ENCODE assay signal across 1 cellular context in the genomic region with DNA sequence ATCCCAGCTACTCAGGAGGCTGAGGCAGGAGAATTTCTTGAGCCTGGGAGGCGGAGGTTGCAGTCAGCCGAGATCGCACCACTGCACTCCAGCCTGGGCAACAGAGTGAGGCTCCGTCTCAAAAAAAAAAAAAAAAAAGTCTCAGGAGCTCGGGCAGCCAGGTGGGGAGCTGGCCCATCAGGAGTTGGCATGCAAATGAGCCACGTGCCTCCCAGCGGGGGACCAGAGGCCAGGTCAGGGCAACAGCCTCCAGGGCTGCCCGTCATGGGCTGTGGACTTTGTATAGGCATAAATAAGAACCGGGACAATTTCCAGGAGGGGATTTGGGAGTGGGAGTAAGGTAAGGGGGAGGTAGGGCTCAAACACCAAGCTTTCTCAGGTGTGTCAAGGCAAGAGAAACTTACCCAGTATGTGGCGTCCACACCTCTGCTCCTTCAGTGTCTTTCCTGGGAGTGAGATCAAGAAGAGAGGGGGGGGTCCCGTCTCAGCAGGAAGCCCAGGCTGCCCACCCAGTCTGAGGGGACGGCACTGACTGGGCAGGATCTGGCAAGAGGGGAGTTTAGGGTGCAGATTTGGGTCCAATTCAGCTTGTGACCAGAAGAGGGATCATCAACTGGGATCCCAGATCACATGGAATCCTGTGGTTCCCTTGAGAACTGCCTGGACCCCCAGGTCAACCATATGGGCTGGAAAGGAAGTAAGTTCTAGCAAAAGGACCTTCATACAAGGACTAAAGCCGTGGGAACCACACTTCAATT.
A peak's percentile ranks its signal among the peaks of the same experiment; 100 is the strongest.
TF ChIP-seq lines count a peak whose summit lies in the region.

No MANE protein-coding gene starts in this region.

TF ChIP-seq in HepG2, 621 proteins besides CTCF, POLR2A, EP300 and RAD21 (continued from another document and continues in another):
- TF ChIP-seq, protein P1, sequence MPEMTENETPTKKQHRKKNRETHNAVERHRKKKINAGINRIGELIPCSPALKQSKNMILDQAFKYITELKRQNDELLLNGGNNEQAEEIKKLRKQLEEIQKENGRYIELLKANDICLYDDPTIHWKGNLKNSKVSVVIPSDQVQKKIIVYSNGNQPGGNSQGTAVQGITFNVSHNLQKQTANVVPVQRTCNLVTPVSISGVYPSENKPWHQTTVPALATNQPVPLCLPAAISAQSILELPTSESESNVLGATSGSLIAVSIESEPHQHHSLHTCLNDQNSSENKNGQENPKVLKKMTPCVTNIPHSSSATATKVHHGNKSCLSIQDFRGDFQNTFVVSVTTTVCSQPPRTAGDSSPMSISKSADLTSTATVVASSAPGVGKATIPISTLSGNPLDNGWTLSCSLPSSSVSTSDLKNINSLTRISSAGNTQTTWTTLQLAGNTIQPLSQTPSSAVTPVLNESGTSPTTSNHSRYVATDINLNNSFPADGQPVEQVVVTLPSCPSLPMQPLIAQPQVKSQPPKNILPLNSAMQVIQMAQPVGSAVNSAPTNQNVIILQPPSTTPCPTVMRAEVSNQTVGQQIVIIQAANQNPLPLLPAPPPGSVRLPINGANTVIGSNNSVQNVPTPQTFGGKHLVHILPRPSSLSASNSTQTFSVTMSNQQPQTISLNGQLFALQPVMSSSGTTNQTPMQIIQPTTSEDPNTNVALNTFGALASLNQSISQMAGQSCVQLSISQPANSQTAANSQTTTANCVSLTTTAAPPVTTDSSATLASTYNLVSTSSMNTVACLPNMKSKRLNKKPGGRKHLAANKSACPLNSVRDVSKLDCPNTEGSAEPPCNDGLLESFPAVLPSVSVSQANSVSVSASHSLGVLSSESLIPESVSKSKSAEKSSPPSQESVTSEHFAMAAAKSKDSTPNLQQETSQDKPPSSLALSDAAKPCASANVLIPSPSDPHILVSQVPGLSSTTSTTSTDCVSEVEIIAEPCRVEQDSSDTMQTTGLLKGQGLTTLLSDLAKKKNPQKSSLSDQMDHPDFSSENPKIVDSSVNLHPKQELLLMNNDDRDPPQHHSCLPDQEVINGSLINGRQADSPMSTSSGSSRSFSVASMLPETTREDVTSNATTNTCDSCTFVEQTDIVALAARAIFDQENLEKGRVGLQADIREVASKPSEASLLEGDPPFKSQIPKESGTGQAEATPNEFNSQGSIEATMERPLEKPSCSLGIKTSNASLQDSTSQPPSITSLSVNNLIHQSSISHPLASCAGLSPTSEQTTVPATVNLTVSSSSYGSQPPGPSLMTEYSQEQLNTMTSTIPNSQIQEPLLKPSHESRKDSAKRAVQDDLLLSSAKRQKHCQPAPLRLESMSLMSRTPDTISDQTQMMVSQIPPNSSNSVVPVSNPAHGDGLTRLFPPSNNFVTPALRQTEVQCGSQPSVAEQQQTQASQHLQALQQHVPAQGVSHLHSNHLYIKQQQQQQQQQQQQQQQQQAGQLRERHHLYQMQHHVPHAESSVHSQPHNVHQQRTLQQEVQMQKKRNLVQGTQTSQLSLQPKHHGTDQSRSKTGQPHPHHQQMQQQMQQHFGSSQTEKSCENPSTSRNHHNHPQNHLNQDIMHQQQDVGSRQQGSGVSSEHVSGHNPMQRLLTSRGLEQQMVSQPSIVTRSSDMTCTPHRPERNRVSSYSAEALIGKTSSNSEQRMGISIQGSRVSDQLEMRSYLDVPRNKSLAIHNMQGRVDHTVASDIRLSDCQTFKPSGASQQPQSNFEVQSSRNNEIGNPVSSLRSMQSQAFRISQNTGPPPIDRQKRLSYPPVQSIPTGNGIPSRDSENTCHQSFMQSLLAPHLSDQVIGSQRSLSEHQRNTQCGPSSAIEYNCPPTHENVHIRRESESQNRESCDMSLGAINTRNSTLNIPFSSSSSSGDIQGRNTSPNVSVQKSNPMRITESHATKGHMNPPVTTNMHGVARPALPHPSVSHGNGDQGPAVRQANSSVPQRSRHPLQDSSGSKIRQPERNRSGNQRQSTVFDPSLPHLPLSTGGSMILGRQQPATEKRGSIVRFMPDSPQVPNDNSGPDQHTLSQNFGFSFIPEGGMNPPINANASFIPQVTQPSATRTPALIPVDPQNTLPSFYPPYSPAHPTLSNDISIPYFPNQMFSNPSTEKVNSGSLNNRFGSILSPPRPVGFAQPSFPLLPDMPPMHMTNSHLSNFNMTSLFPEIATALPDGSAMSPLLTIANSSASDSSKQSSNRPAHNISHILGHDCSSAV (CRISPR knock-in tag; IDR thresholded peaks at IDR 0.05; ENCODE audit: borderline replicate concordance): no peak
- no peak for TF ChIP-seq ZNF30 (CRISPR knock-in tag; IDR thresholded peaks at IDR 0.05)
- TF ChIP-seq DR1 (CRISPR knock-in tag; IDR thresholded peaks at IDR 0.05): no peak; the same call in 1 of the 2 replicates
- no peak for TF ChIP-seq ZNF598 (CRISPR knock-in tag; IDR thresholded peaks at IDR 0.05; ENCODE audit: borderline replicate concordance)
- TF ChIP-seq CBX1 (IDR thresholded peaks at IDR 0.05; ENCODE audit: low read depth): no peak
- no peak for TF ChIP-seq SMARCE1 (IDR thresholded peaks at IDR 0.05; ENCODE audit: borderline replicate concordance)
- no peak for TF ChIP-seq KLF13 (CRISPR knock-in tag; IDR thresholded peaks at IDR 0.05)
- TF ChIP-seq GATAD1 (CRISPR knock-in tag; IDR thresholded peaks at IDR 0.05): no peak
- TF ChIP-seq, protein P2, sequence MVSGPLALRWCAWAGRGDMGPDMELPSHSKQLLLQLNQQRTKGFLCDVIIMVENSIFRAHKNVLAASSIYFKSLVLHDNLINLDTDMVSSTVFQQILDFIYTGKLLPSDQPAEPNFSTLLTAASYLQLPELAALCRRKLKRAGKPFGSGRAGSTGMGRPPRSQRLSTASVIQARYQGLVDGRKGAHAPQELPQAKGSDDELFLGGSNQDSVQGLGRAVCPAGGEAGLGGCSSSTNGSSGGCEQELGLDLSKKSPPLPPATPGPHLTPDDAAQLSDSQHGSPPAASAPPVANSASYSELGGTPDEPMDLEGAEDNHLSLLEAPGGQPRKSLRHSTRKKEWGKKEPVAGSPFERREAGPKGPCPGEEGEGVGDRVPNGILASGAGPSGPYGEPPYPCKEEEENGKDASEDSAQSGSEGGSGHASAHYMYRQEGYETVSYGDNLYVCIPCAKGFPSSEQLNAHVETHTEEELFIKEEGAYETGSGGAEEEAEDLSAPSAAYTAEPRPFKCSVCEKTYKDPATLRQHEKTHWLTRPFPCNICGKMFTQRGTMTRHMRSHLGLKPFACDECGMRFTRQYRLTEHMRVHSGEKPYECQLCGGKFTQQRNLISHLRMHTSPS (CRISPR knock-in tag; IDR thresholded peaks at IDR 0.05; ENCODE audit: low read depth): no peak; the same call in 1 of the 2 replicates
- TF ChIP-seq ZNF747 (CRISPR knock-in tag; IDR thresholded peaks at IDR 0.05; ENCODE audit: borderline replicate concordance): no peak
- no peak; the same call in 1 of the 2 replicates for TF ChIP-seq ZNF878 (CRISPR knock-in tag; IDR thresholded peaks at IDR 0.05)
- TF ChIP-seq SMARCC2 (IDR thresholded peaks at IDR 0.05): no peak
- 0 out of 2 replicates have a peak, but pooled peaks have one; percentile 57 for TF ChIP-seq ZNF547 (CRISPR knock-in tag; IDR thresholded peaks at IDR 0.05)
- no peak for TF ChIP-seq ZNF468 (CRISPR knock-in tag; IDR thresholded peaks at IDR 0.05)
- no peak for TF ChIP-seq HCFC1 (IDR thresholded peaks at IDR 0.05; ENCODE audit: low read depth, low read length)
- no peak for TF ChIP-seq ISX (CRISPR knock-in tag; conservative IDR thresholded peaks at IDR 0.05)
- no peak for TF ChIP-seq THYN1 (CRISPR knock-in tag; IDR thresholded peaks at IDR 0.05; ENCODE audit: borderline replicate concordance, low read depth)
- TF ChIP-seq REPIN1 (CRISPR knock-in tag; IDR thresholded peaks at IDR 0.05; ENCODE audit: borderline replicate concordance, low read depth): peak; percentile 59; the same call in 1 of the 2 replicates
- no peak for TF ChIP-seq ZNF766 (CRISPR knock-in tag; IDR thresholded peaks at IDR 0.05; ENCODE audit: borderline replicate concordance)
- TF ChIP-seq KLF9 (CRISPR knock-in tag; IDR thresholded peaks at IDR 0.05; ENCODE audit: low read depth): no peak
- no peak for TF ChIP-seq SMYD3 (CRISPR knock-in tag; IDR thresholded peaks at IDR 0.05)
- TF ChIP-seq ZNF282 (IDR thresholded peaks at IDR 0.05; ENCODE audit: partially characterized antibody): no peak
- TF ChIP-seq, protein P3, sequence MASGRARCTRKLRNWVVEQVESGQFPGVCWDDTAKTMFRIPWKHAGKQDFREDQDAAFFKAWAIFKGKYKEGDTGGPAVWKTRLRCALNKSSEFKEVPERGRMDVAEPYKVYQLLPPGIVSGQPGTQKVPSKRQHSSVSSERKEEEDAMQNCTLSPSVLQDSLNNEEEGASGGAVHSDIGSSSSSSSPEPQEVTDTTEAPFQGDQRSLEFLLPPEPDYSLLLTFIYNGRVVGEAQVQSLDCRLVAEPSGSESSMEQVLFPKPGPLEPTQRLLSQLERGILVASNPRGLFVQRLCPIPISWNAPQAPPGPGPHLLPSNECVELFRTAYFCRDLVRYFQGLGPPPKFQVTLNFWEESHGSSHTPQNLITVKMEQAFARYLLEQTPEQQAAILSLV (CRISPR knock-in tag; IDR thresholded peaks at IDR 0.05; ENCODE audit: borderline replicate concordance): no peak
- TF ChIP-seq ZNF670 (CRISPR knock-in tag; IDR thresholded peaks at IDR 0.05; ENCODE audit: borderline replicate concordance): no peak
- TF ChIP-seq, protein P4, sequence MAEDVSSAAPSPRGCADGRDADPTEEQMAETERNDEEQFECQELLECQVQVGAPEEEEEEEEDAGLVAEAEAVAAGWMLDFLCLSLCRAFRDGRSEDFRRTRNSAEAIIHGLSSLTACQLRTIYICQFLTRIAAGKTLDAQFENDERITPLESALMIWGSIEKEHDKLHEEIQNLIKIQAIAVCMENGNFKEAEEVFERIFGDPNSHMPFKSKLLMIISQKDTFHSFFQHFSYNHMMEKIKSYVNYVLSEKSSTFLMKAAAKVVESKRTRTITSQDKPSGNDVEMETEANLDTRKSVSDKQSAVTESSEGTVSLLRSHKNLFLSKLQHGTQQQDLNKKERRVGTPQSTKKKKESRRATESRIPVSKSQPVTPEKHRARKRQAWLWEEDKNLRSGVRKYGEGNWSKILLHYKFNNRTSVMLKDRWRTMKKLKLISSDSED (CRISPR knock-in tag; IDR thresholded peaks at IDR 0.05): no peak
- no peak for TF ChIP-seq NFKBIZ (CRISPR knock-in tag; IDR thresholded peaks at IDR 0.05)
- TF ChIP-seq SIX1 (CRISPR knock-in tag; IDR thresholded peaks at IDR 0.05; ENCODE audit: borderline replicate concordance): no peak
- 0 out of 2 replicates have a peak, but pooled peaks have one; percentile 12 for TF ChIP-seq ZNF614 (CRISPR knock-in tag; IDR thresholded peaks at IDR 0.05; ENCODE audit: borderline replicate concordance)
- peak; percentile 39; the same call in 1 of the 2 replicates for TF ChIP-seq FOXK1 (CRISPR knock-in tag; IDR thresholded peaks at IDR 0.05; ENCODE audit: borderline replicate concordance, low read depth)
- no peak for TF ChIP-seq DMAP1 (CRISPR knock-in tag; IDR thresholded peaks at IDR 0.05)
- TF ChIP-seq GPN1 (CRISPR knock-in tag; IDR thresholded peaks at IDR 0.05; ENCODE audit: borderline replicate concordance): no peak
- TF ChIP-seq ZNF552 (CRISPR knock-in tag; IDR thresholded peaks at IDR 0.05; ENCODE audit: borderline replicate concordance): no peak
- no peak for TF ChIP-seq ZNF883 (CRISPR knock-in tag; IDR thresholded peaks at IDR 0.05; ENCODE audit: not compliant biosample characterization)
- TF ChIP-seq, protein P5, sequence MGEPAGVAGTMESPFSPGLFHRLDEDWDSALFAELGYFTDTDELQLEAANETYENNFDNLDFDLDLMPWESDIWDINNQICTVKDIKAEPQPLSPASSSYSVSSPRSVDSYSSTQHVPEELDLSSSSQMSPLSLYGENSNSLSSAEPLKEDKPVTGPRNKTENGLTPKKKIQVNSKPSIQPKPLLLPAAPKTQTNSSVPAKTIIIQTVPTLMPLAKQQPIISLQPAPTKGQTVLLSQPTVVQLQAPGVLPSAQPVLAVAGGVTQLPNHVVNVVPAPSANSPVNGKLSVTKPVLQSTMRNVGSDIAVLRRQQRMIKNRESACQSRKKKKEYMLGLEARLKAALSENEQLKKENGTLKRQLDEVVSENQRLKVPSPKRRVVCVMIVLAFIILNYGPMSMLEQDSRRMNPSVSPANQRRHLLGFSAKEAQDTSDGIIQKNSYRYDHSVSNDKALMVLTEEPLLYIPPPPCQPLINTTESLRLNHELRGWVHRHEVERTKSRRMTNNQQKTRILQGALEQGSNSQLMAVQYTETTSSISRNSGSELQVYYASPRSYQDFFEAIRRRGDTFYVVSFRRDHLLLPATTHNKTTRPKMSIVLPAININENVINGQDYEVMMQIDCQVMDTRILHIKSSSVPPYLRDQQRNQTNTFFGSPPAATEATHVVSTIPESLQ (CRISPR knock-in tag; conservative IDR thresholded peaks at IDR 0.05): no peak
- TF ChIP-seq ELF4 (CRISPR knock-in tag; IDR thresholded peaks at IDR 0.05; ENCODE audit: borderline replicate concordance): no peak
- TF ChIP-seq FOSL2 (CRISPR knock-in tag; IDR thresholded peaks at IDR 0.05): no peak; the same call in 1 of the 2 replicates
- no peak for TF ChIP-seq TBX3 (IDR thresholded peaks at IDR 0.05; ENCODE audit: borderline replicate concordance)
- TF ChIP-seq, protein P6, sequence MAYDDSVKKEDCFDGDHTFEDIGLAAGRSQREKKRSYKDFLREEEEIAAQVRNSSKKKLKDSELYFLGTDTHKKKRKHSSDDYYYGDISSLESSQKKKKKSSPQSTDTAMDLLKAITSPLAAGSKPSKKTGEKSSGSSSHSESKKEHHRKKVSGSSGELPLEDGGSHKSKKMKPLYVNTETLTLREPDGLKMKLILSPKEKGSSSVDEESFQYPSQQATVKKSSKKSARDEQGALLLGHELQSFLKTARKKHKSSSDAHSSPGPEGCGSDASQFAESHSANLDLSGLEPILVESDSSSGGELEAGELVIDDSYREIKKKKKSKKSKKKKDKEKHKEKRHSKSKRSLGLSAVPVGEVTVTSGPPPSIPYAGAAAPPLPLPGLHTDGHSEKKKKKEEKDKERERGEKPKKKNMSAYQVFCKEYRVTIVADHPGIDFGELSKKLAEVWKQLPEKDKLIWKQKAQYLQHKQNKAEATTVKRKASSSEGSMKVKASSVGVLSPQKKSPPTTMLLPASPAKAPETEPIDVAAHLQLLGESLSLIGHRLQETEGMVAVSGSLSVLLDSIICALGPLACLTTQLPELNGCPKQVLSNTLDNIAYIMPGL (CRISPR knock-in tag; IDR thresholded peaks at IDR 0.05; ENCODE audit: borderline replicate concordance in 1 of 2, low read depth in 1 of 2): no peak
- no peak for TF ChIP-seq LCORL (IDR thresholded peaks at IDR 0.05)
- peak; percentile 97 for TF ChIP-seq LCORL (CRISPR knock-in tag; IDR thresholded peaks at IDR 0.05)
- TF ChIP-seq IKZF1 (IDR thresholded peaks at IDR 0.05): no peak
- TF ChIP-seq, protein P7, sequence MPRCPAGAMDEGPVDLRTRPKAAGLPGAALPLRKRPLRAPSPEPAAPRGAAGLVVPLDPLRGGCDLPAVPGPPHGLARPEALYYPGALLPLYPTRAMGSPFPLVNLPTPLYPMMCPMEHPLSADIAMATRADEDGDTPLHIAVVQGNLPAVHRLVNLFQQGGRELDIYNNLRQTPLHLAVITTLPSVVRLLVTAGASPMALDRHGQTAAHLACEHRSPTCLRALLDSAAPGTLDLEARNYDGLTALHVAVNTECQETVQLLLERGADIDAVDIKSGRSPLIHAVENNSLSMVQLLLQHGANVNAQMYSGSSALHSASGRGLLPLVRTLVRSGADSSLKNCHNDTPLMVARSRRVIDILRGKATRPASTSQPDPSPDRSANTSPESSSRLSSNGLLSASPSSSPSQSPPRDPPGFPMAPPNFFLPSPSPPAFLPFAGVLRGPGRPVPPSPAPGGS (CRISPR knock-in tag; IDR thresholded peaks at IDR 0.05): no peak
- peak; percentile 56; the same call in 1 of the 3 replicates for TF ChIP-seq MXI1 (IDR thresholded peaks at IDR 0.05; ENCODE audit: borderline replicate concordance, low read depth, low read length)
- peak; percentile 10; the same call in 1 of the 2 replicates for TF ChIP-seq RAD51 (IDR thresholded peaks at IDR 0.05; ENCODE audit: borderline replicate concordance)
- no peak for TF ChIP-seq ZNF432 (CRISPR knock-in tag; IDR thresholded peaks at IDR 0.05; ENCODE audit: borderline replicate concordance)
- TF ChIP-seq SMAD1 (CRISPR knock-in tag; IDR thresholded peaks at IDR 0.05; ENCODE audit: borderline replicate concordance, low read depth): 0 out of 2 replicates have a peak, but pooled peaks have one; percentile 35
